13 cellular contexts compared by ENCODE assay signal in genomic region chr10:46540412-46541016, GRCh38. TPM values are rescaled to one million over a fixed set of nuclear protein-coding genes. Genes with fewer than 3 reads are reported as not detected.
A peak's percentile ranks its signal among the peaks of the same experiment; 100 is the strongest.
DNase-seq lines count a peak whose midpoint lies in the region; ATAC-seq, FAIRE-seq and TF ChIP-seq lines count a peak whose summit lies in the region.
"Had no signal": no experiment of that assay in that cellular context is flagged by ENCODE, and none has a peak within 500 bp of the region (broad histone marks: within the 10 kb centered on the region; RNA-seq: fewer than 3 reads in every experiment).

No MANE protein-coding gene starts in this region.

- H3K4me2 ChIP-seq in K562 (ENCODE audit: insufficient read depth, low read length) (no peak overlapping the region), mesenchymal stem cell (ENCODE audit: low read length, poor library complexity, severe bottlenecking) (peak overlapping the region; percentile 3)

- FAIRE-seq in K562 (lab: Jason Lieb, UNC), result no peak
- no peak for FAIRE-seq in urothelium cell line (lab: Jason Lieb, UNC)

- no peak overlapping the region for H3K4me3 ChIP-seq in K562
- H3K4me3 ChIP-seq in mesenchymal stem cell (ENCODE audit: insufficient read depth in 1 of 2, low read depth in 1 of 2, low read length in 2 of 2), result no peak overlapping the region
- peak overlapping the region; percentile 13 to 49 for H3K4me3 ChIP-seq in testis

- no peak overlapping the region for H2BK15ac ChIP-seq in mesenchymal stem cell (ENCODE audit: low read depth, poor library complexity, severe bottlenecking)

- peak overlapping the region; percentile 16 for H4K91ac ChIP-seq in mesenchymal stem cell (ENCODE audit: low read length)

- TF ChIP-seq CTCF in K562 (IDR thresholded peaks at IDR 0.05 in 2 of 3, conservative IDR thresholded peaks at IDR 0.05 in 1 of 3; ENCODE audit: insufficient read depth in 2 of 3, low read depth in 1 of 3, low read length in 3 of 3) (no peak), testis (IDR thresholded peaks at IDR 0.05) (no peak)

- peaks cover 37 to 59% of the 10 kb centered on the region in 2 experiments for H3K27me3 ChIP-seq in K562 (ENCODE audit: control insufficient read depth in 2 of 2, insufficient read depth in 2 of 2, low read length in 2 of 2)
- H3K27me3 ChIP-seq in mesenchymal stem cell (ENCODE audit: control insufficient read depth in 1 of 2, insufficient read depth in 1 of 2, low read length in 2 of 2), result peaks cover 0 to 89% of the 10 kb centered on the region in 2 experiments
- no peaks in the 10 kb centered on the region for H3K27me3 ChIP-seq in testis

- no peak overlapping the region for H2BK120ac ChIP-seq in mesenchymal stem cell (ENCODE audit: low read depth, low read length)

- no peak overlapping the region for H3K23ac ChIP-seq in mesenchymal stem cell (ENCODE audit: low read length in 2 of 2)

- peak; percentile 14 for DNase-seq in activated T-cell treated with anti-CD3 and anti-CD28 coated beads, Interleukin-2, amount 50 U/mL, for 1 hour
- DNase-seq in activated T-cell treated with anti-CD3 and anti-CD28 coated beads for 4 hours (no peak), K562 (ENCODE audit: extremely low read depth in 1 of 4, low spot score in 3 of 4) (no peak), mesenchymal stem cell (no peak), testis (no peak), NCI-H1417 (lab: John Stamatoyannopoulos, UW) (no peak), urothelium cell line (ENCODE audit: low spot score) (no peak)
- DNase-seq: esophagus squamous epithelium, GDM1, NCI-H187 had no signal

- WGBS in K562 (ENCODE audit: insufficient coverage, low coverage, missing lambda C conversion rate), result 19% methylated on average over 8 of the region's 8 CpGs
- WGBS in mesenchymal stem cell, result 97% methylated on average over 8 of the region's 8 CpGs
- WGBS in testis, 2 donors, result 73 to 79% methylated on average over 8 of the region's 8 CpGs

- H4K20me1 ChIP-seq in K562 (replicated peaks; ENCODE audit: control insufficient read depth, insufficient read depth, low read length), result peaks cover 26% of the 10 kb centered on the region

- peak overlapping the region; percentile 98 for H2AK5ac ChIP-seq in mesenchymal stem cell (ENCODE audit: low read length, severe bottlenecking)

- H3K9ac ChIP-seq in K562 (ENCODE audit: insufficient read depth in 1 of 2, low read depth in 2 of 2, low read length in 2 of 2) (no peak overlapping the region), mesenchymal stem cell (ENCODE audit: low read length) (peak overlapping the region; percentile 17)

- in situ Hi-C loops in K562 (cut with MboI), result no loop called here

- H3K79me2 ChIP-seq in K562 (ENCODE audit: control insufficient read depth, insufficient read depth, low read length), result no peaks in the 10 kb centered on the region

- H3K14ac ChIP-seq in mesenchymal stem cell (ENCODE audit: low read length in 2 of 2), result no peak overlapping the region

- TF ChIP-seq POLR2A in K562 (conservative IDR thresholded peaks at IDR 0.05), result no peak
- TF ChIP-seq POLR2A in testis (IDR thresholded peaks at IDR 0.05), result no peak

- no peak overlapping the region for H4K8ac ChIP-seq in mesenchymal stem cell (ENCODE audit: low read length)

- intact Hi-C loops in K562 (cut with micrococcal nuclease) (no loop called here), testis (cut with DNase I; ENCODE audit: low total_unique reads) (no loop called here)

- no peaks in the 10 kb centered on the region for H3K9me3 ChIP-seq in K562 (replicated peaks; ENCODE audit: control insufficient read depth, insufficient read depth, low read depth, low read length)
- H3K9me3 ChIP-seq in mesenchymal stem cell (ENCODE audit: control insufficient read depth, low read length), result no peaks in the 10 kb centered on the region
- no peaks in the 10 kb centered on the region for H3K9me3 ChIP-seq in testis
- H3K9me3 ChIP-seq: esophagus squamous epithelium had no signal

- no peaks in the 10 kb centered on the region for H3K36me3 ChIP-seq in K562 (ENCODE audit: control insufficient read depth, insufficient read depth, low read length)
- H3K36me3 ChIP-seq in mesenchymal stem cell (ENCODE audit: control insufficient read depth in 1 of 2, insufficient read depth in 2 of 2, low read depth in 1 of 2, low read length in 2 of 2), result peaks cover 0 to 13% of the 10 kb centered on the region in 2 experiments
- no peaks in the 10 kb centered on the region for H3K36me3 ChIP-seq in testis (ENCODE audit: low read depth, missing control alignments)
- H3K36me3 ChIP-seq: esophagus squamous epithelium had no signal

- H3K4me1 ChIP-seq in K562 (replicated peaks in 1 of 2; ENCODE audit: control insufficient read depth in 2 of 2, insufficient read depth in 2 of 2, low read length in 2 of 2), result peaks cover 0 to 6% of the 10 kb centered on the region in 2 experiments; a peak in 2 of 5 replicates
- H3K4me1 ChIP-seq in mesenchymal stem cell (ENCODE audit: control insufficient read depth, insufficient read depth, low read depth, low read length), result peaks cover 28% of the 10 kb centered on the region
- H3K4me1 ChIP-seq in testis, result peaks cover 4% of the 10 kb centered on the region

- no peaks in the 10 kb centered on the region for H3K79me1 ChIP-seq in mesenchymal stem cell (replicated peaks; ENCODE audit: low read length, poor library complexity, severe bottlenecking)

- POLR2A ChIA-PET in K562 (lab: Yijun Ruan, JAX), result interaction anchor here (1.1 kb wide), 1 partner anchor 11 kb away, joined by 5 read pairs; no protein-coding TSS in a partner anchor

- ATAC-seq in K562 (no peak), GM18517 (IDR thresholded peaks at IDR 0.05; ENCODE audit: unreplicated experiment) (no peak)
- ATAC-seq: activated CD4-positive, CD25-positive, alpha-beta regulatory T cell treated with anti-CD3 and anti-CD28 coated beads, Interleukin-2, amount 50 U/mL, for 24 hours had no signal

- H3K9me1 ChIP-seq in K562 (ENCODE audit: control insufficient read depth, insufficient read depth, low read length), result no peaks in the 10 kb centered on the region

- no peak overlapping the region for H3K18ac ChIP-seq in mesenchymal stem cell (ENCODE audit: low read depth in 1 of 2, low read length in 2 of 2)

- no peak for TF ChIP-seq RAD21 in K562 (CRISPR knock-in tag; conservative IDR thresholded peaks at IDR 0.05 in 1 of 2, IDR thresholded peaks at IDR 0.05 in 1 of 2)

- TF ChIP-seq EP300 in K562 (IDR thresholded peaks at IDR 0.05; ENCODE audit: low read length), result no peak

- BruUV-seq in K562 (replicated peaks; lab: Mats Ljungman, UMichigan), result no TSS peak

- H2AFZ ChIP-seq in K562 (ENCODE audit: low read depth, low read length) (no peak overlapping the region), mesenchymal stem cell (ENCODE audit: low read depth, low read length) (no peak overlapping the region)

- H3K27ac ChIP-seq in K562 (ENCODE audit: extremely low read depth, low read depth, low read length), result no peak overlapping the region
- peak overlapping the region; percentile 95 for H3K27ac ChIP-seq in mesenchymal stem cell (ENCODE audit: low read length, poor library complexity, severe bottlenecking)
- no peak overlapping the region for H3K27ac ChIP-seq in testis
- H3K27ac ChIP-seq: esophagus squamous epithelium, RWPE1 had no signal

- peak overlapping the region; percentile 87 for H2BK5ac ChIP-seq in mesenchymal stem cell (ENCODE audit: low read depth, low read length, poor library complexity, severe bottlenecking)

- CTCF ChIA-PET in K562 (lab: Yijun Ruan, JAX; ENCODE audit: low intra/inter-chr PET ratio), result no interaction called here

- H3K4ac ChIP-seq in mesenchymal stem cell (ENCODE audit: low read depth in 1 of 2, low read length in 2 of 2), result no peak overlapping the region

- no peak overlapping the region for H2BK12ac ChIP-seq in mesenchymal stem cell (ENCODE audit: low read length in 2 of 2)

RNA-seq across cellular contexts. Expression of gene GPRIN2, which starts 15.9 kb away (rescaled TPM):
- not detected in 2 replicates for total RNA-seq in K562 (2011; cell fraction: chromatin; rRNA removed; ENCODE audit: low replicate concordance)
- not detected in 2 replicates for total RNA-seq in K562 (2011; cell fraction: nucleolus; rRNA removed)
- not detected in 2 replicates for total RNA-seq in K562 (2011; cell fraction: nucleoplasm; rRNA removed)
- total RNA-seq in K562 (2014; rRNA removed) (not detected in 2 replicates), K562 (2014; rRNA removed; fragmentation: Illumina TruSeq; extraction: Trizol) (not detected in 2 replicates), K562 (2015; rRNA removed; fragmentation: Illumina TruSeq; extraction: Trizol) (not detected in 2 replicates), K562 (2021) (not detected in 2 replicates), testis (1 to 10 TPM; 4.3 to 4.9 TPM)
- polyA plus RNA-seq in K562 (2011; rRNA removed) (not detected in 2 replicates), K562 (2014; fragmentation: Illumina TruSeq; extraction: Trizol) (not detected in 2 replicates), K562 (2014; fragmentation: Nextera tagmentation; extraction: Ambion mirVana) (not detected), K562 (2014; rRNA removed) (not detected in 2 replicates), testis (ENCODE audit: insufficient read depth, low read depth, low replicate concordance) (5.7 TPM)
- polyA plus RNA-seq in K562 (2011; cell fraction: cytosol; rRNA removed), result not detected in 2 replicates
- polyA plus RNA-seq in K562 (2011; cell fraction: nucleus; rRNA removed), result not detected in 2 replicates
- not detected in 2 replicates for polyA plus RNA-seq in K562 (2012)
- not detected in 2 replicates for polyA minus RNA-seq in K562 (2011; rRNA and poly(A)+ RNA removed)
- not detected in 2 replicates for polyA minus RNA-seq in K562 (2011; cell fraction: cytosol; rRNA and poly(A)+ RNA removed)
- not detected in 2 replicates for polyA minus RNA-seq in K562 (2011; cell fraction: nucleus; rRNA and poly(A)+ RNA removed)
- not detected for polyA plus RNA-seq in mesenchymal stem cell (2013, experiment 1 of 2)
- polyA plus RNA-seq in mesenchymal stem cell (2013, experiment 2 of 2), result 0.03 TPM

RNA-seq across cellular contexts. Expression of gene SYT15, which starts 38.4 kb away (rescaled TPM):
- total RNA-seq in K562 (2011; cell fraction: chromatin; rRNA removed; ENCODE audit: low replicate concordance), result 1.5 and 3.2 TPM in 2 replicates
- 0.67 and 1.1 TPM in 2 replicates for total RNA-seq in K562 (2011; cell fraction: nucleolus; rRNA removed)
- total RNA-seq in K562 (2011; cell fraction: nucleoplasm; rRNA removed), result 1.6 and 2.4 TPM in 2 replicates
- 0.05 and 0.37 TPM in 2 replicates for total RNA-seq in K562 (2014; rRNA removed)
- 0.25 and 0.70 TPM in 2 replicates for total RNA-seq in K562 (2014; rRNA removed; fragmentation: Illumina TruSeq; extraction: Trizol)
- 0.23 TPM in 1 of 2 replicates, not detected in the other for total RNA-seq in K562 (2015; rRNA removed; fragmentation: Illumina TruSeq; extraction: Trizol)
- total RNA-seq in K562 (2021), result 0.65 and 0.82 TPM in 2 replicates
- polyA plus RNA-seq in K562 (2011; rRNA removed), result 0.22 and 0.53 TPM in 2 replicates
- 0.15 and 0.25 TPM in 2 replicates for polyA plus RNA-seq in K562 (2011; cell fraction: cytosol; rRNA removed)
- polyA plus RNA-seq in K562 (2011; cell fraction: nucleus; rRNA removed), result 0.49 and 0.74 TPM in 2 replicates
- polyA plus RNA-seq in K562 (2012), result 0.15 and 0.39 TPM in 2 replicates
- 0.10 and 0.22 TPM in 2 replicates for polyA plus RNA-seq in K562 (2014; fragmentation: Illumina TruSeq; extraction: Trizol)
- polyA plus RNA-seq in K562 (2014; fragmentation: Nextera tagmentation; extraction: Ambion mirVana), result under 1 TPM; 0.15 to 0.20 TPM
- 0.05 and 0.36 TPM in 2 replicates for polyA plus RNA-seq in K562 (2014; rRNA removed)
- polyA minus RNA-seq in K562 (2011; rRNA and poly(A)+ RNA removed), result 0.51 and 0.60 TPM in 2 replicates
- polyA minus RNA-seq in K562 (2011; cell fraction: cytosol; rRNA and poly(A)+ RNA removed), result not detected in 2 replicates
- polyA minus RNA-seq in K562 (2011; cell fraction: nucleus; rRNA and poly(A)+ RNA removed), result 0.33 and 0.40 TPM in 2 replicates
- polyA plus RNA-seq in mesenchymal stem cell (2013, experiment 1 of 2), result 0.35 TPM
- 0.82 TPM for polyA plus RNA-seq in mesenchymal stem cell (2013, experiment 2 of 2)
- total RNA-seq in testis, result 1 to 10 TPM; 1.7 to 3.6 TPM
- polyA plus RNA-seq in testis (ENCODE audit: insufficient read depth, low read depth, low replicate concordance), result 2.1 TPM

Comparison
In these comparisons a context has a peak if more than half of its experiments do, and no peak if none do; other contexts are left out.
1. H3K4me3 ChIP-seq: peak in testis (2 of 2); none in K562 (single experiment) and mesenchymal stem cell (0 of 2).
2. RNA of gene GPRIN2, which starts 15.9 kb away (total RNA-seq): 4.3 to 4.9 TPM in testis; not detected in K562; every median in the first group is over 4 times any median in the second.